ENCODE assay signal across 8 cellular contexts in the genomic region with DNA sequence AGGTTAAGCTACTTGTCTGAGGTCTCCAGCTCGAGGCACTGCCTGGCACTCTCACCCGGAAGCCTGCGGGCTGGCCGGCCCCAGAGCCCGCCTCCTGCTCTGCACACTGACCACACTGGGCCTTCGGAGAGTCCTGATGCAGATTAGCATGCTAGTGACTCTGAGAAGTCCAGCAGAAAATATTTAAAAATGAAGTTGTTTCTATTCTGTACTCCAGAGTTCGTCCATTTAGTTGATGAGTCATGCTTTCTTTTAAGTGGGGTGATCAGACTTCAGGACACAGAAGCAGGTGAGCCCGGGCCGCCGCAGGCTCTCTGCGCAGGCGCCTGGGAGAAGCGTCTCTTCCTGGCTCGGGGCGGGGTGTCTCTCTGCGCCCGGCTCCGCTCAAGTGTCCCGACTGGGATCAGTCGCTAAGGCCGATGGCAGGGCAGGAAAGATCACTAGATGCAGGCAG. TPM values are rescaled to one million over a fixed set of nuclear protein-coding genes. Genes with fewer than 3 reads are reported as not detected.
A peak's percentile ranks its signal among the peaks of the same experiment; 100 is the strongest.
DNase-seq lines count a peak whose midpoint lies in the region; ATAC-seq and TF ChIP-seq lines count a peak whose summit lies in the region.

No MANE protein-coding gene starts in this region.

- no peak overlapping the region for H3K27ac ChIP-seq in heart left ventricle

- H3K4me3 ChIP-seq in heart left ventricle (peak overlapping the region in 9 of 12 donors; percentile 11 to 35 (median 27)), retinal pigment epithelial cell (ENCODE audit: low read length) (peak overlapping the region; percentile 12)

- intact Hi-C loops in heart left ventricle (cut with DNase I), result loop anchor here in 2 of 10 donors (10.0 kb wide), 3 partner anchors 47 to 67 kb away; a partner anchor contains a TSS

- no peaks in the 10 kb centered on the region for H3K9me3 Mint-ChIP-seq in activated T-helper 17 cell treated with anti-CD3 and anti-CD28 coated beads, Interleukin-2, amount 50 U/mL, for 72 hours

- TF ChIP-seq CTCF in heart left ventricle (IDR thresholded peaks at IDR 0.05) (no peak), retinal pigment epithelial cell (conservative IDR thresholded peaks at IDR 0.05; ENCODE audit: low read depth, low read length) (no peak)

- no peaks in the 10 kb centered on the region for H3K4me1 Mint-ChIP-seq in activated T-helper 17 cell treated with anti-CD3 and anti-CD28 coated beads, Interleukin-2, amount 50 U/mL, for 72 hours

- peaks cover 0 to 4% (median 0%) of the 10 kb centered on the region in 9 donors for H3K27me3 ChIP-seq in heart left ventricle

- peak; percentile 46 for ATAC-seq in HG02623 (IDR thresholded peaks at IDR 0.05; ENCODE audit: unreplicated experiment)
- peak; percentile 69 for ATAC-seq in activated T-helper 17 cell treated with anti-CD3 and anti-CD28 coated beads, Interleukin-2, amount 50 U/mL, for 72 hours (replicated peaks)
- peak; percentile 47 to 91 (median 79) for ATAC-seq in heart left ventricle
- ATAC-seq in HG03354 (IDR thresholded peaks at IDR 0.05; ENCODE audit: poor library complexity, severe bottlenecking, unreplicated experiment), result no peak
- ATAC-seq in GM18519 (IDR thresholded peaks at IDR 0.05; ENCODE audit: low FRiP score, unreplicated experiment), result no peak
- ATAC-seq in GM18867 (IDR thresholded peaks at IDR 0.05; ENCODE audit: unreplicated experiment), result no peak

- no peaks in the 10 kb centered on the region for H3K9me3 ChIP-seq in heart left ventricle

- H3K4me3 Mint-ChIP-seq in activated T-helper 17 cell treated with anti-CD3 and anti-CD28 coated beads, Interleukin-2, amount 50 U/mL, for 72 hours, result peak overlapping the region; percentile 65

- H3K27me3 Mint-ChIP-seq in activated T-helper 17 cell treated with anti-CD3 and anti-CD28 coated beads, Interleukin-2, amount 50 U/mL, for 72 hours, result peaks cover 8% of the 10 kb centered on the region

- no peak for TF ChIP-seq POLR2A in heart left ventricle (IDR thresholded peaks at IDR 0.05)

- DNase-seq in Ammon's horn (ENCODE audit: low spot score) (peak; percentile 45), heart left ventricle (peak in 4 of 5 donors; percentile 28 to 79 (median 62)), retinal pigment epithelial cell (ENCODE audit: low read depth) (peak; percentile 54)

- H3K4me1 ChIP-seq in heart left ventricle, result peaks cover 0 to 20% (median 3%) of the 10 kb centered on the region in 12 donors

- H3K27ac Mint-ChIP-seq in activated T-helper 17 cell treated with anti-CD3 and anti-CD28 coated beads, Interleukin-2, amount 50 U/mL, for 72 hours, result peak overlapping the region; percentile 58

- 37 to 50% (median 44%) methylated on average over 21 of the region's 21 CpGs for WGBS in heart left ventricle, 4 donors

- H3K36me3 ChIP-seq in heart left ventricle, result no peaks in the 10 kb centered on the region

- no peaks in the 10 kb centered on the region for H3K36me3 Mint-ChIP-seq in activated T-helper 17 cell treated with anti-CD3 and anti-CD28 coated beads, Interleukin-2, amount 50 U/mL, for 72 hours (ENCODE audit: low read depth)

RNA-seq across cellular contexts. Expression of a gene that starts 32.5 kb away (rescaled TPM):
- not detected for total RNA-seq in activated T-helper 17 cell treated with anti-CD3 and anti-CD28 coated beads, Interleukin-2, amount 50 U/mL, for 72 hours
- not detected for total RNA-seq in heart left ventricle
- polyA plus RNA-seq in heart left ventricle, result not detected

Comparison
In these comparisons a context has a peak if more than half of its experiments do, and no peak if none do; other contexts are left out.
1. ATAC-seq: peak in HG02623 (single experiment), activated T-helper 17 cell treated with anti-CD3 and anti-CD28 coated beads, Interleukin-2, amount 50 U/mL, for 72 hours (single experiment) and heart left ventricle (4 of 4); none in HG03354 (single experiment), GM18519 (single experiment) and GM18867 (single experiment).
2. Peak in every context shown above with its lines, with median percentiles within 50 percentile points of each other: DNase-seq.